In genomic region chr12:32947203-32947795, GRCh38 we compare ENCODE assay signal across 9 cellular contexts. TPM values are rescaled to one million over a fixed set of nuclear protein-coding genes. Genes with fewer than 3 reads are reported as not detected.
DNase-seq lines count a peak whose midpoint lies in the region; ATAC-seq and TF ChIP-seq lines count a peak whose summit lies in the region.
"Had no signal": no experiment of that assay in that cellular context is flagged by ENCODE, and none has a peak within 500 bp of the region (broad histone marks: within the 10 kb centered on the region; RNA-seq: fewer than 3 reads in every experiment).

No MANE protein-coding gene starts in this region.

- POLR2A ChIA-PET in MCF 10A (lab: Yijun Ruan, JAX), result interaction anchor here (0.8 to 1.5 kb wide), 4 partner anchors 103 to 1075 kb away, joined by 3 to 6 read pairs (median 4); partner anchors contain the start of gene ALG10
- POLR2A ChIA-PET in activated CD4-positive, alpha-beta T cell treated with anti-CD3 and anti-CD28 coated beads for 36 hours (lab: Charles Lee), result no interaction called here

- H3K4me2 ChIP-seq in OCI-LY1 (ENCODE audit: low read length) (no peak overlapping the region), GM23248 (ENCODE audit: unreplicated experiment) (no peak overlapping the region)

- CTCF ChIA-PET in MCF 10A (lab: Yijun Ruan, JAX), result interaction anchor here (0.5 to 5.5 kb wide), 39 partner anchors 10 to 1175 kb away, joined by 3 to 62 read pairs (median 4); partner anchors contain the start of genes ALG10 and YARS2
- CTCF ChIA-PET in activated CD4-positive, alpha-beta T cell treated with anti-CD3 and anti-CD28 coated beads for 36 hours (lab: Charles Lee), result interaction anchor here (0.7 to 2.0 kb wide), 3 partner anchors 38 to 661 kb away, joined by 3 to 5 read pairs (median 3); partner anchors contain the start of gene YARS2

- 45 to 46% methylated on average over 3 of the region's 3 CpGs for WGBS in GM23248 (ENCODE audit: low coverage in 1 of 2, low lambda C conversion rate in 2 of 2, missing lambda C conversion rate in 2 of 2), 2 experiments

- H2AFZ ChIP-seq in OCI-LY1 (ENCODE audit: low read length), result no peak overlapping the region
- H2AFZ ChIP-seq in GM23248, result no peak overlapping the region

- H3K9ac ChIP-seq in OCI-LY1 (ENCODE audit: low read length) (no peak overlapping the region), GM23248 (no peak overlapping the region)

- in situ Hi-C loops in GM23248 (cut with MboI), result no loop called here

- H3K4me1 ChIP-seq in breast epithelium (no peaks in the 10 kb centered on the region), OCI-LY1 (ENCODE audit: insufficient read depth, low read length, severe bottlenecking) (no peaks in the 10 kb centered on the region), right atrium auricular region (no peaks in the 10 kb centered on the region), GM23248 (ENCODE audit: insufficient read depth) (no peaks in the 10 kb centered on the region)

- H3F3A ChIP-seq in OCI-LY1 (ENCODE audit: insufficient read depth, low read length) (no peaks in the 10 kb centered on the region), GM23248 (ENCODE audit: insufficient read depth) (no peaks in the 10 kb centered on the region)

- peaks cover 11% of the 10 kb centered on the region for H3K27me3 Mint-ChIP-seq in MCF 10A (ENCODE audit: insufficient read depth, unreplicated experiment)
- no peaks in the 10 kb centered on the region for H3K27me3 Mint-ChIP-seq in activated CD4-positive, alpha-beta T cell treated with anti-CD3 and anti-CD28 coated beads for 36 hours

- H3K9me3 ChIP-seq in breast epithelium, result no peaks in the 10 kb centered on the region
- H3K9me3 ChIP-seq in OCI-LY1 (ENCODE audit: low read length), result no peaks in the 10 kb centered on the region
- H3K9me3 ChIP-seq in right atrium auricular region, result no peaks in the 10 kb centered on the region
- H3K9me3 ChIP-seq in GM23248 (ENCODE audit: low read depth), result no peaks in the 10 kb centered on the region

- H3K27ac Mint-ChIP-seq in MCF 10A (ENCODE audit: low read depth, unreplicated experiment), result peak overlapping the region; percentile 69
- H3K27ac Mint-ChIP-seq in activated CD4-positive, alpha-beta T cell treated with anti-CD3 and anti-CD28 coated beads for 36 hours, result no peak overlapping the region

- TF ChIP-seq POLR2A in breast epithelium (IDR thresholded peaks at IDR 0.05), result no peak

- peaks cover 6% of the 10 kb centered on the region for H3K4me1 Mint-ChIP-seq in MCF 10A (ENCODE audit: insufficient read depth, unreplicated experiment)
- H3K4me1 Mint-ChIP-seq in activated CD4-positive, alpha-beta T cell treated with anti-CD3 and anti-CD28 coated beads for 36 hours, result no peaks in the 10 kb centered on the region

- no peaks in the 10 kb centered on the region for H3K79me2 ChIP-seq in OCI-LY1 (ENCODE audit: insufficient read depth, low read length)
- no peaks in the 10 kb centered on the region for H3K79me2 ChIP-seq in GM23248 (ENCODE audit: insufficient read depth)

- intact Hi-C loops in MCF 10A (cut with micrococcal nuclease) (loop anchor here (1.0 kb wide), 2 partner anchors 191 to 658 kb away; no protein-coding TSS in a partner anchor), breast epithelium (cut with DNase I; ENCODE audit: low total_unique reads) (no loop called here)
- intact Hi-C loops in activated CD4-positive, alpha-beta T cell treated with anti-CD3 and anti-CD28 coated beads for 36 hours (cut with DNase I, micrococcal nuclease), result no loop called here

- H3K36me3 ChIP-seq in breast epithelium (no peaks in the 10 kb centered on the region), OCI-LY1 (ENCODE audit: insufficient read depth, low read length) (no peaks in the 10 kb centered on the region), right atrium auricular region (no peaks in the 10 kb centered on the region), GM23248 (ENCODE audit: low read depth) (no peaks in the 10 kb centered on the region)

- no peaks in the 10 kb centered on the region for H3K27me3 ChIP-seq in breast epithelium
- H3K27me3 ChIP-seq in OCI-LY1 (ENCODE audit: insufficient read depth, low read length), result no peaks in the 10 kb centered on the region
- no peaks in the 10 kb centered on the region for H3K27me3 ChIP-seq in right atrium auricular region
- no peaks in the 10 kb centered on the region for H3K27me3 ChIP-seq in GM23248 (replicated peaks; ENCODE audit: insufficient read depth)

- H3K4me3 Mint-ChIP-seq in MCF 10A (ENCODE audit: unreplicated experiment), result no peak overlapping the region
- H3K4me3 Mint-ChIP-seq in activated CD4-positive, alpha-beta T cell treated with anti-CD3 and anti-CD28 coated beads for 36 hours, result no peak overlapping the region

- H3K4me3 ChIP-seq in breast epithelium (no peak overlapping the region), OCI-LY1 (ENCODE audit: low read depth, low read length, poor library complexity, severe bottlenecking) (no peak overlapping the region), right atrium auricular region (no peak overlapping the region), GM23248 (no peak overlapping the region)

- no peaks in the 10 kb centered on the region for H3K9me3 Mint-ChIP-seq in MCF 10A (ENCODE audit: unreplicated experiment)
- no peaks in the 10 kb centered on the region for H3K9me3 Mint-ChIP-seq in activated CD4-positive, alpha-beta T cell treated with anti-CD3 and anti-CD28 coated beads for 36 hours (ENCODE audit: low read depth)

- peak; percentile 45 for DNase-seq in MCF 10A (ENCODE audit: unreplicated experiment)
- DNase-seq in breast epithelium (ENCODE audit: low spot score in 2 of 2), result no peak
- peak; percentile 18 for DNase-seq in globus pallidus (ENCODE audit: low spot score)
- no peak for DNase-seq in activated CD4-positive, alpha-beta T cell treated with anti-CD3 and anti-CD28 coated beads for 36 hours
- DNase-seq in right atrium auricular region (ENCODE audit: low spot score), result no peak
- DNase-seq in H4 (ENCODE audit: low spot score), result no peak
- DNase-seq in GM23248, result no peak
- DNase-seq: cerebellar nuclear complex had no signal

- BruUV-seq in MCF 10A (replicated peaks; lab: Mats Ljungman, UMichigan), result no TSS peak

- no peaks in the 10 kb centered on the region for H3K9me2 ChIP-seq in OCI-LY1 (ENCODE audit: low read depth, low read length)
- no peaks in the 10 kb centered on the region for H3K9me2 ChIP-seq in GM23248 (ENCODE audit: insufficient read depth)

- no peaks in the 10 kb centered on the region for H3K36me3 Mint-ChIP-seq in MCF 10A (ENCODE audit: insufficient read depth, unreplicated experiment)
- no peaks in the 10 kb centered on the region for H3K36me3 Mint-ChIP-seq in activated CD4-positive, alpha-beta T cell treated with anti-CD3 and anti-CD28 coated beads for 36 hours (ENCODE audit: low read depth)

- H3K27ac ChIP-seq in breast epithelium, result no peak overlapping the region
- no peak overlapping the region for H3K27ac ChIP-seq in OCI-LY1 (ENCODE audit: low read depth, low read length, poor library complexity, severe bottlenecking)
- no peak overlapping the region for H3K27ac ChIP-seq in right atrium auricular region
- H3K27ac ChIP-seq in GM23248, result no peak overlapping the region

- ATAC-seq in activated CD4-positive, alpha-beta T cell treated with anti-CD3 and anti-CD28 coated beads for 36 hours, result no peak

- peak; percentile 45 for TF ChIP-seq CTCF in MCF 10A (IDR thresholded peaks at IDR 0.05; ENCODE audit: unreplicated experiment)
- peak in 1 of 3 donors; percentile 20 for TF ChIP-seq CTCF in breast epithelium (IDR thresholded peaks at IDR 0.05)
- TF ChIP-seq CTCF in OCI-LY1 (IDR thresholded peaks at IDR 0.05; ENCODE audit: low read length), result peak; percentile 27; the same call in 1 of the 2 replicates
- TF ChIP-seq CTCF in right atrium auricular region (IDR thresholded peaks at IDR 0.05), result no peak

- H4K20me1 ChIP-seq in OCI-LY1 (ENCODE audit: insufficient read depth, low read length) (no peaks in the 10 kb centered on the region), GM23248 (ENCODE audit: insufficient read depth) (no peaks in the 10 kb centered on the region)

RNA-seq across cellular contexts. Expression of gene PKP2, which starts 50.7 kb away (rescaled TPM):
- total RNA-seq in MCF 10A (2022) (58.5 and 88.0 TPM in 2 replicates), breast epithelium (10 to 100 TPM; 28.5 to 39.2 (median 32.5) TPM), right atrium auricular region (100 to 1,000 TPM; 195 to 271 TPM)
- total RNA-seq in activated CD4-positive, alpha-beta T cell treated with anti-CD3 and anti-CD28 coated beads for 36 hours, result under 1 TPM; 0.11 to 0.30 TPM
- total RNA-seq in H4 (2014; rRNA removed; shearing (Covaris generic)), result 5.9 and 6.1 TPM in 2 replicates
- total RNA-seq in GM23248 (2014; rRNA removed; shearing (Covaris generic)), result 0.13 and 0.22 TPM in 2 replicates
- polyA plus RNA-seq in GM23248 (2016; fragmentation: Nextera tagmentation; extraction: Ambion mirVana), result 0.21 and 0.62 TPM in 2 replicates

Comparison
In these comparisons a context has a peak if more than half of its experiments do, and no peak if none do; other contexts are left out.
1. DNase-seq: peak in MCF 10A (single experiment) and globus pallidus (single experiment); none in breast epithelium (0 of 2), activated CD4-positive, alpha-beta T cell treated with anti-CD3 and anti-CD28 coated beads for 36 hours (single experiment), right atrium auricular region (single experiment), H4 (single experiment) and GM23248 (single experiment).
2. CTCF ChIP-seq: peak in MCF 10A (single experiment) and OCI-LY1 (single experiment); none in right atrium auricular region (0 of 2).